Comparison of ENCODE assay signal across 1 cellular context in the genomic region with DNA sequence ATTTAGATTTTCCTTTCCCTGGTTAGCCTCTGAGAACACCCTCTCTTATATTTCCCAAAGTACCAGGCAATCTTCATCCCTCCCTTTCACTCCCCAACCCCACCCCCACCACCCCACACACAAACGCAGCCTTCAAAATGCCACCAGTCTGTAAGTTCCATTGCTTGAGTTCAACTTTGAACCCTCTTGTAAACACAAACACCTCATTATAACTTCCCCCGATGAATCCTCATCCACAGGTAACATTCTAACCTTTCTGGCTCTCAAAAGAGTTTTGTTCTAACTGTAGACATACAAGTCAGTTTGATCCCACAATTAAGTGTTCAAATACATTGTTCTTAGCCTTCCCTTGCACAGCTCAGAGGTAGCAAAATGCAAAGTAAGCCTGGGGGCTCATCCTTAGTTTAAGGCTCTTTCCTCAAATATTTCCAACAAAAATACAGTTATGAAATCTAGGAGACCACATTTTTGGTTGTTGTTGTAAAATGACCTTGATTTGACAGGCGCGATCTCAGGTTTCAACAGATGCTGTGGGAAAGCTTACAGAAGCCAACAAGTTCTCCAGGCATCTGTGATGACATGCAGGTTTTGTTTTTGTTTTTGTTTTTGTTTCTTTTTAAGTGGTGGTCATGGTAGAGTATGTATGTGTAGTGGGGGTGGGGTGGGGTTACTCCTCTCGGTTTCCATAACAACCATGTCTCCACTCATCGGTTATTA.
TF ChIP-seq lines count a peak whose summit lies in the region.

No MANE protein-coding gene starts in this region.

TF ChIP-seq in HepG2, 621 proteins besides CTCF, POLR2A, EP300 and RAD21 (continued from another document and continues in another):
- TF ChIP-seq, protein P1, sequence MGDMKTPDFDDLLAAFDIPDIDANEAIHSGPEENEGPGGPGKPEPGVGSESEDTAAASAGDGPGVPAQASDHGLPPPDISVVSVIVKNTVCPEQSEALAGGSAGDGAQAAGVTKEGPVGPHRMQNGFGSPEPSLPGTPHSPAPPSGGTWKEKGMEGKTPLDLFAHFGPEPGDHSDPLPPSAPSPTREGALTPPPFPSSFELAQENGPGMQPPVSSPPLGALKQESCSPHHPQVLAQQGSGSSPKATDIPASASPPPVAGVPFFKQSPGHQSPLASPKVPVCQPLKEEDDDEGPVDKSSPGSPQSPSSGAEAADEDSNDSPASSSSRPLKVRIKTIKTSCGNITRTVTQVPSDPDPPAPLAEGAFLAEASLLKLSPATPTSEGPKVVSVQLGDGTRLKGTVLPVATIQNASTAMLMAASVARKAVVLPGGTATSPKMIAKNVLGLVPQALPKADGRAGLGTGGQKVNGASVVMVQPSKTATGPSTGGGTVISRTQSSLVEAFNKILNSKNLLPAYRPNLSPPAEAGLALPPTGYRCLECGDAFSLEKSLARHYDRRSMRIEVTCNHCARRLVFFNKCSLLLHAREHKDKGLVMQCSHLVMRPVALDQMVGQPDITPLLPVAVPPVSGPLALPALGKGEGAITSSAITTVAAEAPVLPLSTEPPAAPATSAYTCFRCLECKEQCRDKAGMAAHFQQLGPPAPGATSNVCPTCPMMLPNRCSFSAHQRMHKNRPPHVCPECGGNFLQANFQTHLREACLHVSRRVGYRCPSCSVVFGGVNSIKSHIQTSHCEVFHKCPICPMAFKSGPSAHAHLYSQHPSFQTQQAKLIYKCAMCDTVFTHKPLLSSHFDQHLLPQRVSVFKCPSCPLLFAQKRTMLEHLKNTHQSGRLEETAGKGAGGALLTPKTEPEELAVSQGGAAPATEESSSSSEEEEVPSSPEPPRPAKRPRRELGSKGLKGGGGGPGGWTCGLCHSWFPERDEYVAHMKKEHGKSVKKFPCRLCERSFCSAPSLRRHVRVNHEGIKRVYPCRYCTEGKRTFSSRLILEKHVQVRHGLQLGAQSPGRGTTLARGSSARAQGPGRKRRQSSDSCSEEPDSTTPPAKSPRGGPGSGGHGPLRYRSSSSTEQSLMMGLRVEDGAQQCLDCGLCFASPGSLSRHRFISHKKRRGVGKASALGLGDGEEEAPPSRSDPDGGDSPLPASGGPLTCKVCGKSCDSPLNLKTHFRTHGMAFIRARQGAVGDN (CRISPR knock-in tag; IDR thresholded peaks at IDR 0.05), result no peak
- TF ChIP-seq, protein P2, sequence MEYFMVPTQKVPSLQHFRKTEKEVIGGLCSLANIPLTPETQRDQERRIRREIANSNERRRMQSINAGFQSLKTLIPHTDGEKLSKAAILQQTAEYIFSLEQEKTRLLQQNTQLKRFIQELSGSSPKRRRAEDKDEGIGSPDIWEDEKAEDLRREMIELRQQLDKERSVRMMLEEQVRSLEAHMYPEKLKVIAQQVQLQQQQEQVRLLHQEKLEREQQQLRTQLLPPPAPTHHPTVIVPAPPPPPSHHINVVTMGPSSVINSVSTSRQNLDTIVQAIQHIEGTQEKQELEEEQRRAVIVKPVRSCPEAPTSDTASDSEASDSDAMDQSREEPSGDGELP (IDR thresholded peaks at IDR 0.05; ENCODE audit: borderline replicate concordance, low read depth), result no peak
- TF ChIP-seq IKZF1 (IDR thresholded peaks at IDR 0.05), result no peak
- TF ChIP-seq, protein P3, sequence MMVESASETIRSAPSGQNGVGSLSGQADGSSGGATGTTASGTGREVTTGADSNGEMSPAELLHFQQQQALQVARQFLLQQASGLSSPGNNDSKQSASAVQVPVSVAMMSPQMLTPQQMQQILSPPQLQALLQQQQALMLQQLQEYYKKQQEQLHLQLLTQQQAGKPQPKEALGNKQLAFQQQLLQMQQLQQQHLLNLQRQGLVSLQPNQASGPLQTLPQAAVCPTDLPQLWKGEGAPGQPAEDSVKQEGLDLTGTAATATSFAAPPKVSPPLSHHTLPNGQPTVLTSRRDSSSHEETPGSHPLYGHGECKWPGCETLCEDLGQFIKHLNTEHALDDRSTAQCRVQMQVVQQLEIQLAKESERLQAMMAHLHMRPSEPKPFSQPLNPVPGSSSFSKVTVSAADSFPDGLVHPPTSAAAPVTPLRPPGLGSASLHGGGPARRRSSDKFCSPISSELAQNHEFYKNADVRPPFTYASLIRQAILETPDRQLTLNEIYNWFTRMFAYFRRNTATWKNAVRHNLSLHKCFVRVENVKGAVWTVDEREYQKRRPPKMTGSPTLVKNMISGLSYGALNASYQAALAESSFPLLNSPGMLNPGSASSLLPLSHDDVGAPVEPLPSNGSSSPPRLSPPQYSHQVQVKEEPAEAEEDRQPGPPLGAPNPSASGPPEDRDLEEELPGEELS (CRISPR knock-in tag; IDR thresholded peaks at IDR 0.05), result peak; percentile 62; the same call in 1 of the 2 replicates
- TF ChIP-seq PPARG (CRISPR knock-in tag; conservative IDR thresholded peaks at IDR 0.05), result no peak
- no peak for TF ChIP-seq MTA3 (CRISPR knock-in tag; IDR thresholded peaks at IDR 0.05)
- TF ChIP-seq ZNF12 (CRISPR knock-in tag; IDR thresholded peaks at IDR 0.05), result no peak
- no peak for TF ChIP-seq MTA1 (CRISPR knock-in tag; IDR thresholded peaks at IDR 0.05; ENCODE audit: borderline replicate concordance)
- no peak for TF ChIP-seq RBM22 (optimal IDR thresholded peaks at IDR 0.05; ENCODE audit: low read length)
- TF ChIP-seq TSC22D2 (CRISPR knock-in tag; IDR thresholded peaks at IDR 0.05; ENCODE audit: borderline replicate concordance), result no peak
- no peak for TF ChIP-seq IKZF4 (CRISPR knock-in tag; IDR thresholded peaks at IDR 0.05; ENCODE audit: borderline replicate concordance, low read depth, not compliant biosample characterization)
- TF ChIP-seq ZNF644 (CRISPR knock-in tag; IDR thresholded peaks at IDR 0.05; ENCODE audit: low read depth), result peak; percentile 64
- TF ChIP-seq SIX4 (CRISPR knock-in tag; IDR thresholded peaks at IDR 0.05), result peak; percentile 59; the same call in 1 of the 2 replicates
- TF ChIP-seq, protein P4, sequence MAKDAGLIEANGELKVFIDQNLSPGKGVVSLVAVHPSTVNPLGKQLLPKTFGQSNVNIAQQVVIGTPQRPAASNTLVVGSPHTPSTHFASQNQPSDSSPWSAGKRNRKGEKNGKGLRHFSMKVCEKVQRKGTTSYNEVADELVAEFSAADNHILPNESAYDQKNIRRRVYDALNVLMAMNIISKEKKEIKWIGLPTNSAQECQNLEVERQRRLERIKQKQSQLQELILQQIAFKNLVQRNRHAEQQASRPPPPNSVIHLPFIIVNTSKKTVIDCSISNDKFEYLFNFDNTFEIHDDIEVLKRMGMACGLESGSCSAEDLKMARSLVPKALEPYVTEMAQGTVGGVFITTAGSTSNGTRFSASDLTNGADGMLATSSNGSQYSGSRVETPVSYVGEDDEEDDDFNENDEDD (CRISPR knock-in tag; IDR thresholded peaks at IDR 0.05; ENCODE audit: borderline replicate concordance), result no peak
- no peak for TF ChIP-seq POLR2AphosphoS2 (IDR thresholded peaks at IDR 0.05; ENCODE audit: low read depth, low read length)
- peak; percentile 51 for TF ChIP-seq HNF4A (CRISPR knock-in tag; IDR thresholded peaks at IDR 0.05)
- peak; percentile 87 for TF ChIP-seq HNRNPK (IDR thresholded peaks at IDR 0.05; ENCODE audit: low read depth, low read length, poor library complexity, severe bottlenecking)
- TF ChIP-seq, protein P5, sequence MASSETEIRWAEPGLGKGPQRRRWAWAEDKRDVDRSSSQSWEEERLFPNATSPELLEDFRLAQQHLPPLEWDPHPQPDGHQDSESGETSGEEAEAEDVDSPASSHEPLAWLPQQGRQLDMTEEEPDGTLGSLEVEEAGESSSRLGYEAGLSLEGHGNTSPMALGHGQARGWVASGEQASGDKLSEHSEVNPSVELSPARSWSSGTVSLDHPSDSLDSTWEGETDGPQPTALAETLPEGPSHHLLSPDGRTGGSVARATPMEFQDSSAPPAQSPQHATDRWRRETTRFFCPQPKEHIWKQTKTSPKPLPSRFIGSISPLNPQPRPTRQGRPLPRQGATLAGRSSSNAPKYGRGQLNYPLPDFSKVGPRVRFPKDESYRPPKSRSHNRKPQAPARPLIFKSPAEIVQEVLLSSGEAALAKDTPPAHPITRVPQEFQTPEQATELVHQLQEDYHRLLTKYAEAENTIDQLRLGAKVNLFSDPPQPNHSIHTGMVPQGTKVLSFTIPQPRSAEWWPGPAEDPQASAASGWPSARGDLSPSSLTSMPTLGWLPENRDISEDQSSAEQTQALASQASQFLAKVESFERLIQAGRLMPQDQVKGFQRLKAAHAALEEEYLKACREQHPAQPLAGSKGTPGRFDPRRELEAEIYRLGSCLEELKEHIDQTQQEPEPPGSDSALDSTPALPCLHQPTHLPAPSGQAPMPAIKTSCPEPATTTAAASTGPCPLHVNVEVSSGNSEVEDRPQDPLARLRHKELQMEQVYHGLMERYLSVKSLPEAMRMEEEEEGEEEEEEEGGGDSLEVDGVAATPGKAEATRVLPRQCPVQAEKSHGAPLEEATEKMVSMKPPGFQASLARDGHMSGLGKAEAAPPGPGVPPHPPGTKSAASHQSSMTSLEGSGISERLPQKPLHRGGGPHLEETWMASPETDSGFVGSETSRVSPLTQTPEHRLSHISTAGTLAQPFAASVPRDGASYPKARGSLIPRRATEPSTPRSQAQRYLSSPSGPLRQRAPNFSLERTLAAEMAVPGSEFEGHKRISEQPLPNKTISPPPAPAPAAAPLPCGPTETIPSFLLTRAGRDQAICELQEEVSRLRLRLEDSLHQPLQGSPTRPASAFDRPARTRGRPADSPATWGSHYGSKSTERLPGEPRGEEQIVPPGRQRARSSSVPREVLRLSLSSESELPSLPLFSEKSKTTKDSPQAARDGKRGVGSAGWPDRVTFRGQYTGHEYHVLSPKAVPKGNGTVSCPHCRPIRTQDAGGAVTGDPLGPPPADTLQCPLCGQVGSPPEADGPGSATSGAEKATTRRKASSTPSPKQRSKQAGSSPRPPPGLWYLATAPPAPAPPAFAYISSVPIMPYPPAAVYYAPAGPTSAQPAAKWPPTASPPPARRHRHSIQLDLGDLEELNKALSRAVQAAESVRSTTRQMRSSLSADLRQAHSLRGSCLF (CRISPR knock-in tag; IDR thresholded peaks at IDR 0.05; ENCODE audit: borderline replicate concordance), result no peak
- peak; percentile 31; the same call in 1 of the 2 replicates for TF ChIP-seq ELF3 (CRISPR knock-in tag; IDR thresholded peaks at IDR 0.05)
- peak; percentile 80; the same call in 1 of the 2 replicates for TF ChIP-seq TGIF2 (CRISPR knock-in tag; IDR thresholded peaks at IDR 0.05)
- TF ChIP-seq SCMH1 (CRISPR knock-in tag; IDR thresholded peaks at IDR 0.05; ENCODE audit: borderline replicate concordance), result no peak
- TF ChIP-seq, protein P6, sequence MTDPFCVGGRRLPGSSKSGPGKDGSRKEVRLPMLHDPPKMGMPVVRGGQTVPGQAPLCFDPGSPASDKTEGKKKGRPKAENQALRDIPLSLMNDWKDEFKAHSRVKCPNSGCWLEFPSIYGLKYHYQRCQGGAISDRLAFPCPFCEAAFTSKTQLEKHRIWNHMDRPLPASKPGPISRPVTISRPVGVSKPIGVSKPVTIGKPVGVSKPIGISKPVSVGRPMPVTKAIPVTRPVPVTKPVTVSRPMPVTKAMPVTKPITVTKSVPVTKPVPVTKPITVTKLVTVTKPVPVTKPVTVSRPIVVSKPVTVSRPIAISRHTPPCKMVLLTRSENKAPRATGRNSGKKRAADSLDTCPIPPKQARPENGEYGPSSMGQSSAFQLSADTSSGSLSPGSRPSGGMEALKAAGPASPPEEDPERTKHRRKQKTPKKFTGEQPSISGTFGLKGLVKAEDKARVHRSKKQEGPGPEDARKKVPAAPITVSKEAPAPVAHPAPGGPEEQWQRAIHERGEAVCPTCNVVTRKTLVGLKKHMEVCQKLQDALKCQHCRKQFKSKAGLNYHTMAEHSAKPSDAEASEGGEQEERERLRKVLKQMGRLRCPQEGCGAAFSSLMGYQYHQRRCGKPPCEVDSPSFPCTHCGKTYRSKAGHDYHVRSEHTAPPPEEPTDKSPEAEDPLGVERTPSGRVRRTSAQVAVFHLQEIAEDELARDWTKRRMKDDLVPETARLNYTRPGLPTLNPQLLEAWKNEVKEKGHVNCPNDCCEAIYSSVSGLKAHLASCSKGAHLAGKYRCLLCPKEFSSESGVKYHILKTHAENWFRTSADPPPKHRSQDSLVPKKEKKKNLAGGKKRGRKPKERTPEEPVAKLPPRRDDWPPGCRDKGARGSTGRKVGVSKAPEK (CRISPR knock-in tag; IDR thresholded peaks at IDR 0.05; ENCODE audit: borderline replicate concordance), result no peak
- no peak for TF ChIP-seq FOXP1 (IDR thresholded peaks at IDR 0.05)
- peak; percentile 82 for TF ChIP-seq FOXP1 (CRISPR knock-in tag; IDR thresholded peaks at IDR 0.05)
- TF ChIP-seq, protein P7, sequence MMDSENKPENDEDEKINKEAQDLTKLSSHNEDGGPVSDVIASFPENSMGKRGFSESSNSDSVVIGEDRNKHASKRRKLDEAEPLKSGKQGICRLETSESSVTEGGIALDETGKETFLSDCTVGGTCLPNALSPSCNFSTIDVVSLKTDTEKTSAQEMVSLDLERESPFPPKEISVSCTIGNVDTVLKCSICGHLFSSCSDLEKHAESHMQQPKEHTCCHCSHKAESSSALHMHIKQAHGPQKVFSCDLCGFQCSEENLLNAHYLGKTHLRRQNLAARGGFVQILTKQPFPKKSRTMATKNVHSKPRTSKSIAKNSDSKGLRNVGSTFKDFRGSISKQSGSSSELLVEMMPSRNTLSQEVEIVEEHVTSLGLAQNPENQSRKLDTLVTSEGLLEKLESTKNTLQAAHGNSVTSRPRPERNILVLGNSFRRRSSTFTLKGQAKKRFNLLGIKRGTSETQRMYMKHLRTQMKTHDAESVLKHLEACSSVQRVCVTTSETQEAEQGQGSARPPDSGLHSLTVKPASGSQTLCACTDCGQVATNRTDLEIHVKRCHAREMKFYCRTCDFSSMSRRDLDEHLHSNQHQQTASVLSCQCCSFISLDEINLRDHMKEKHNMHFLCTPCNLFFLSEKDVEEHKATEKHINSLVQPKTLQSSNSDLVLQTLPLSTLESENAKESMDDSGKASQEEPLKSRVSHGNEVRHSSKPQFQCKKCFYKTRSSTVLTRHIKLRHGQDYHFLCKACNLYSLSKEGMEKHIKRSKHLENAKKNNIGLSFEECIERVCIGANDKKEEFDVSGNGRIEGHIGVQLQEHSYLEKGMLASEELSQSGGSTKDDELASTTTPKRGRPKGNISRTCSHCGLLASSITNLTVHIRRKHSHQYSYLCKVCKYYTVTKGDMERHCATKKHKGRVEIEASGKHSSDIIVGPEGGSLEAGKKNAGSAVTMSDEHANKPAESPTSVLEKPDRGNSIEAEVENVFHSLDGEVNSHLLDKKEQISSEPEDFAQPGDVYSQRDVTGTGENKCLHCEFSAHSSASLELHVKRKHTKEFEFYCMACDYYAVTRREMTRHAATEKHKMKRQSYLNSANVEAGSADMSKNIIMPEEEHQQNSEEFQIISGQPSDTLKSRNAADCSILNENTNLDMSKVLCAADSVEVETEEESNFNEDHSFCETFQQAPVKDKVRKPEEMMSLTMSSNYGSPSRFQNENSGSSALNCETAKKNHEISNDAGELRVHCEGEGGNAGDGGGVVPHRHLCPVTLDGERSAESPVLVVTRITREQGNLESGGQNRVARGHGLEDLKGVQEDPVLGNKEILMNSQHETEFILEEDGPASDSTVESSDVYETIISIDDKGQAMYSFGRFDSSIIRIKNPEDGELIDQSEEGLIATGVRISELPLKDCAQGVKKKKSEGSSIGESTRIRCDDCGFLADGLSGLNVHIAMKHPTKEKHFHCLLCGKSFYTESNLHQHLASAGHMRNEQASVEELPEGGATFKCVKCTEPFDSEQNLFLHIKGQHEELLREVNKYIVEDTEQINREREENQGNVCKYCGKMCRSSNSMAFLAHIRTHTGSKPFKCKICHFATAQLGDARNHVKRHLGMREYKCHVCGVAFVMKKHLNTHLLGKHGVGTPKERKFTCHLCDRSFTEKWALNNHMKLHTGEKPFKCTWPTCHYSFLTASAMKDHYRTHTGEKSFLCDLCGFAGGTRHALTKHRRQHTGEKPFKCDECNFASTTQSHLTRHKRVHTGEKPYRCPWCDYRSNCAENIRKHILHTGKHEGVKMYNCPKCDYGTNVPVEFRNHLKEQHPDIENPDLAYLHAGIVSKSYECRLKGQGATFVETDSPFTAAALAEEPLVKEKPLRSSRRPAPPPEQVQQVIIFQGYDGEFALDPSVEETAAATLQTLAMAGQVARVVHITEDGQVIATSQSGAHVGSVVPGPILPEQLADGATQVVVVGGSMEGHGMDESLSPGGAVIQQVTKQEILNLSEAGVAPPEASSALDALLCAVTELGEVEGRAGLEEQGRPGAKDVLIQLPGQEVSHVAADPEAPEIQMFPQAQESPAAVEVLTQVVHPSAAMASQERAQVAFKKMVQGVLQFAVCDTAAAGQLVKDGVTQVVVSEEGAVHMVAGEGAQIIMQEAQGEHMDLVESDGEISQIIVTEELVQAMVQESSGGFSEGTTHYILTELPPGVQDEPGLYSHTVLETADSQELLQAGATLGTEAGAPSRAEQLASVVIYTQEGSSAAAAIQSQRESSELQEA (CRISPR knock-in tag; IDR thresholded peaks at IDR 0.05; ENCODE audit: not compliant biosample characterization), result no peak
